8 cellular contexts compared by ENCODE assay signal in genomic region chr1:205775015-205775716, GRCh38. TPM values are rescaled to one million over a fixed set of nuclear protein-coding genes. Genes with fewer than 3 reads are reported as not detected.
A peak's percentile ranks its signal among the peaks of the same experiment; 100 is the strongest.
DNase-seq lines count a peak whose midpoint lies in the region; ATAC-seq and TF ChIP-seq lines count a peak whose summit lies in the region.

Gene RAB29 (minus strand): TSS chr1:205775482. CDS start chr1:205774956, 526 bp downstream.

- peak within 1 kb of the TSS; percentile 45; the same call in 1 of the 2 replicates for H2BK120ac ChIP-seq in IMR-90 (ENCODE audit: low read depth, low read length)

- CTCF ChIA-PET in IMR-90 (lab: Yijun Ruan, JAX): interaction anchor here (0.7 to 1.6 kb wide), 2 partner anchors 116 to 202 kb away, joined by 3 to 5 read pairs; no protein-coding TSS in a partner anchor

- no peak within 1 kb of the TSS for H2BK20ac ChIP-seq in IMR-90 (ENCODE audit: low read depth, low read length)

- H3K27ac ChIP-seq in IMR-90 (ENCODE audit: insufficient read depth, low read length) (peak within 1 kb of the TSS; percentile 16; the same call in 1 of the 2 replicates), esophagus (ENCODE audit: low read depth in 2 of 2, low read length in 1 of 2) (peak within 1 kb of the TSS; percentile 40 to 73)

- H3K4me3 ChIP-seq in IMR-90 (ENCODE audit: insufficient read depth, low read depth, low read length): peak within 1 kb of the TSS; percentile 62
- peak within 1 kb of the TSS; percentile 68 to 79 for H3K4me3 ChIP-seq in esophagus (ENCODE audit: low read depth in 1 of 2, low read length in 2 of 2)
- H3K4me3 ChIP-seq in mucosa of stomach (ENCODE audit: low read length): peak within 1 kb of the TSS; percentile 69

- dilution Hi-C loops in IMR-90 (cut with HindIII; ENCODE audit: low sequenced_read_pairs, unreplicated experiment): no loop called here

- H3K18ac ChIP-seq in IMR-90 (ENCODE audit: low read depth, low read length): no peak within 1 kb of the TSS

- peak within 1 kb of the TSS; percentile 99 for H2AFZ ChIP-seq in IMR-90 (replicated peaks; ENCODE audit: low read length, poor library complexity)

- no peak for TF ChIP-seq POLR2A in IMR-90 (IDR thresholded peaks at IDR 0.05; ENCODE audit: low read depth, low read length)

- POLR2A ChIA-PET in IMR-90 (lab: Charles Lee; ENCODE audit: unreplicated experiment): no interaction called here

- ATAC-seq in GM21528 (IDR thresholded peaks at IDR 0.05; ENCODE audit: low FRiP score, unreplicated experiment): peak; percentile 69
- peak; percentile 97 for ATAC-seq in IMR-90 (ENCODE audit: low read depth)

- peak within 1 kb of the TSS; percentile 96 for H3K23ac ChIP-seq in IMR-90 (ENCODE audit: low read depth, low read length)

- H3K9ac ChIP-seq in IMR-90 (ENCODE audit: low read depth, low read length): peak within 1 kb of the TSS; percentile 73
- peak within 1 kb of the TSS; percentile 74 for H3K9ac ChIP-seq in mucosa of stomach (ENCODE audit: low read length)

- H3K14ac ChIP-seq in IMR-90 (replicated peaks; ENCODE audit: low read depth, low read length): peak within 1 kb of the TSS; percentile 89

- H4K5ac ChIP-seq in IMR-90 (ENCODE audit: low read depth, low read length): no peak within 1 kb of the TSS

- H2BK5ac ChIP-seq in IMR-90 (ENCODE audit: low read depth, low read length, poor library complexity, severe bottlenecking): no peak within 1 kb of the TSS

- H3K9me1 ChIP-seq in IMR-90 (ENCODE audit: insufficient read depth, low read length): peaks cover 10% of the 10 kb centered on the region

- intact Hi-C loops in IMR-90 (cut with micrococcal nuclease): loop anchor here (2.0 kb wide), 1 partner anchor 24 kb away; the partner anchor contains the start of gene NUCKS1

- H3K36me3 ChIP-seq in IMR-90 (ENCODE audit: control insufficient read depth, insufficient read depth, low read length) (no peaks in the 10 kb centered on the region), esophagus (ENCODE audit: control insufficient read depth in 2 of 2, insufficient read depth in 2 of 2, low read length in 1 of 2) (peaks cover 0 to 2% of the 10 kb centered on the region in 2 donors), mucosa of stomach (ENCODE audit: control insufficient read depth, insufficient read depth, low read length) (no peaks in the 10 kb centered on the region)

- H3K4me2 ChIP-seq in IMR-90 (ENCODE audit: low read depth, low read length): peak within 1 kb of the TSS; percentile 80

- 1% methylated on average over 12 of the region's 40 CpGs; no CpG with 5 or more reads in 1 of the 2 experiments for WGBS in IMR-90 (ENCODE audit: extremely low coverage in 2 of 2, insufficient read length in 1 of 2), 2 experiments
- WGBS in esophagus, 2 donors: 0 to 1% methylated on average over 32 to 40 of the region's 40 CpGs

- H2BK15ac ChIP-seq in IMR-90 (ENCODE audit: low read depth, low read length): no peak within 1 kb of the TSS; the same call in 2 of the 3 replicates

- H2AK5ac ChIP-seq in IMR-90 (ENCODE audit: low read depth, low read length): peak within 1 kb of the TSS; percentile 53; the same call in 1 of the 2 replicates

- H3K9me3 ChIP-seq in IMR-90 (ENCODE audit: control insufficient read depth, insufficient read depth, low read length) (no peaks in the 10 kb centered on the region), esophagus (ENCODE audit: control insufficient read depth in 2 of 2, insufficient read depth in 1 of 2, low read depth in 1 of 2, low read length in 1 of 2) (no peaks in the 10 kb centered on the region), mucosa of stomach (ENCODE audit: control insufficient read depth, low read length) (no peaks in the 10 kb centered on the region)

- peak; percentile 96 for DNase-seq in DMS 273 (lab: John Stamatoyannopoulos, UW; ENCODE audit: unreplicated experiment)
- DNase-seq in IMR-90: peak; percentile 77
- peak; percentile 46 for DNase-seq in OCI-M2 (lab: John Stamatoyannopoulos, UW; ENCODE audit: unreplicated experiment)
- peak; percentile 71 for DNase-seq in activated T-cell treated with anti-CD3 and anti-CD28 coated beads for 48 hours (ENCODE audit: low read depth)
- DNase-seq in stimulated activated CD8-positive, alpha-beta memory T cell treated with anti-CD3 and anti-CD28 coated beads, Interleukin-4, amount 100 ng/mL, for 48 hours: peak; percentile 88

- H2AK9ac ChIP-seq in IMR-90 (replicated peaks; ENCODE audit: low read depth, low read length, poor library complexity): peak within 1 kb of the TSS; percentile 82

- peak within 1 kb of the TSS; percentile 67 for H3K4ac ChIP-seq in IMR-90 (ENCODE audit: low read depth, low read length)

- H3K27me3 ChIP-seq in IMR-90 (ENCODE audit: control insufficient read depth, insufficient read depth, low read length) (no peaks in the 10 kb centered on the region; the same call in none of the 2 replicates), esophagus (ENCODE audit: control insufficient read depth in 1 of 2, insufficient read depth in 2 of 2, low read length in 2 of 2) (no peaks in the 10 kb centered on the region), mucosa of stomach (ENCODE audit: control insufficient read depth, insufficient read depth, low read length) (no peaks in the 10 kb centered on the region)

- H3K56ac ChIP-seq in IMR-90 (ENCODE audit: extremely low read depth, insufficient read depth, low read length): peak within 1 kb of the TSS; percentile 13; the same call in 1 of the 2 replicates

- peaks cover 0 to 4% of the 10 kb centered on the region in 2 experiments; a peak in 1 of 4 replicates for H3K79me1 ChIP-seq in IMR-90 (ENCODE audit: low read depth in 1 of 2, low read length in 2 of 2)

- BruUV-seq in IMR-90 (replicated peaks; lab: Mats Ljungman, UMichigan): no TSS peak

- TF ChIP-seq CTCF in IMR-90 (conservative IDR thresholded peaks at IDR 0.05; ENCODE audit: low read depth, low read length): no peak

- no peaks in the 10 kb centered on the region for H4K20me1 ChIP-seq in IMR-90 (ENCODE audit: insufficient read depth, low read length)

- H4K91ac ChIP-seq in IMR-90 (ENCODE audit: insufficient read depth, low read depth, low read length): peak within 1 kb of the TSS; percentile 37; the same call in 1 of the 2 replicates

- in situ Hi-C loops in IMR-90 (cut with MboI; ENCODE audit: low sequenced_read_pairs): no loop called here

- TF ChIP-seq RAD21 in IMR-90 (IDR thresholded peaks at IDR 0.05; ENCODE audit: low read length): no peak

- H4K8ac ChIP-seq in IMR-90 (ENCODE audit: low read depth in 2 of 2, low read length in 2 of 2): peak within 1 kb of the TSS in 1 of 2 experiments; percentile 70; a peak in 1 of 4 replicates

- H3K4me1 ChIP-seq in IMR-90 (ENCODE audit: control insufficient read depth, insufficient read depth, low read length) (peaks cover 3% of the 10 kb centered on the region), esophagus (ENCODE audit: control insufficient read depth in 2 of 2, insufficient read depth in 2 of 2, low read length in 1 of 2) (peaks cover 0 to 5% of the 10 kb centered on the region in 2 donors), mucosa of stomach (ENCODE audit: control insufficient read depth, insufficient read depth, low read length) (no peaks in the 10 kb centered on the region)

TF ChIP-seq in IMR-90, 13 proteins besides CTCF, POLR2A, EP300 and RAD21:
- TF ChIP-seq BHLHE40 (IDR thresholded peaks at IDR 0.05; ENCODE audit: low read depth, low read length) (peak; percentile 95), ELK1 (IDR thresholded peaks at IDR 0.05; ENCODE audit: borderline replicate concordance, low read depth, low read length) (no peak), USF2 (IDR thresholded peaks at IDR 0.05; ENCODE audit: low read depth, low read length) (peak; percentile 97), MAFK (IDR thresholded peaks at IDR 0.05; ENCODE audit: low read depth, low read length) (no peak)
TF ChIP-seq in IMR-90: peak in this region for 2.

RNA-seq across cellular contexts. Expression of gene RAB29, which starts in this region (rescaled TPM):
- 5.8 and 7.3 TPM in 2 replicates for total RNA-seq in IMR-90 (2012; rRNA removed)
- 4.4 and 5.7 TPM in 2 replicates for polyA plus RNA-seq in IMR-90 (2012; rRNA removed)
- polyA plus RNA-seq in IMR-90 (2012; cell fraction: cytosol; rRNA removed): 2.5 and 3.8 TPM in 2 replicates
- 2.8 and 6.3 TPM in 2 replicates for polyA plus RNA-seq in IMR-90 (2012; cell fraction: nucleus; rRNA removed; ENCODE audit: low replicate concordance)
- 1 to 10 TPM; 3.3 to 5.0 TPM for polyA plus RNA-seq in esophagus

Comparison
In these comparisons a context has a peak if more than half of its experiments do, and no peak if none do; other contexts are left out.
1. Peak in every context shown above with its lines: DNase-seq, ATAC-seq, H3K4me3 ChIP-seq and H3K27ac ChIP-seq.
2. DNase-seq: peak in every context shown above with its lines; median percentile 96 in DMS 273; 88 in stimulated activated CD8-positive, alpha-beta memory T cell treated with anti-CD3 and anti-CD28 coated beads, Interleukin-4, amount 100 ng/mL, for 48 hours; 77 in IMR-90; 71 in activated T-cell treated with anti-CD3 and anti-CD28 coated beads for 48 hours; 46 in OCI-M2.